ENCODE assay signal across 8 cellular contexts in genomic region chr1:150362721-150363425, GRCh38. TPM values are rescaled to one million over a fixed set of nuclear protein-coding genes. Genes with fewer than 3 reads are reported as not detected.
DNase-seq lines count a peak whose midpoint lies in the region; ATAC-seq, FAIRE-seq and TF ChIP-seq lines count a peak whose summit lies in the region.

No MANE protein-coding gene starts in this region.

- peaks cover 11% of the 10 kb centered on the region for H3K36me3 Mint-ChIP-seq in activated T-helper 1 cell treated with anti-CD3 and anti-CD28 coated beads, Interleukin-12 subunit alpha, Interleukin-12 subunit beta, Interleukin-2, Interleukin-4 antibody, amounts not matched to agents 30 ng/mL and 10 ng/mL and 1 ng/mL, durations not matched to agents 14 hours and 24 hours and 36 hours (ENCODE audit: low read depth)
- peaks cover 40% of the 10 kb centered on the region for H3K36me3 Mint-ChIP-seq in stimulated activated effector memory CD8-positive, alpha-beta T cell treated with anti-CD3 and anti-CD28 coated beads, Interleukin-12 subunit alpha, Interleukin-12 subunit beta, amount 100 ng/mL, for 72 hours

- ATAC-seq in stimulated activated effector memory CD8-positive, alpha-beta T cell treated with anti-CD3 and anti-CD28 coated beads, Interleukin-12 subunit alpha, Interleukin-12 subunit beta, amount 100 ng/mL, for 72 hours: no peak

- H3K4me1 Mint-ChIP-seq in activated T-helper 1 cell treated with anti-CD3 and anti-CD28 coated beads, Interleukin-12 subunit alpha, Interleukin-12 subunit beta, Interleukin-2, Interleukin-4 antibody, amounts not matched to agents 30 ng/mL and 10 ng/mL and 1 ng/mL, durations not matched to agents 14 hours and 24 hours and 36 hours (ENCODE audit: low read depth): peaks cover 39% of the 10 kb centered on the region
- peaks cover 18% of the 10 kb centered on the region for H3K4me1 Mint-ChIP-seq in stimulated activated effector memory CD8-positive, alpha-beta T cell treated with anti-CD3 and anti-CD28 coated beads, Interleukin-12 subunit alpha, Interleukin-12 subunit beta, amount 100 ng/mL, for 72 hours

- H3K9me3 Mint-ChIP-seq in activated T-helper 1 cell treated with anti-CD3 and anti-CD28 coated beads, Interleukin-12 subunit alpha, Interleukin-12 subunit beta, Interleukin-2, Interleukin-4 antibody, amounts not matched to agents 30 ng/mL and 10 ng/mL and 1 ng/mL, durations not matched to agents 14 hours and 24 hours and 36 hours: no peaks in the 10 kb centered on the region
- no peaks in the 10 kb centered on the region for H3K9me3 Mint-ChIP-seq in stimulated activated effector memory CD8-positive, alpha-beta T cell treated with anti-CD3 and anti-CD28 coated beads, Interleukin-12 subunit alpha, Interleukin-12 subunit beta, amount 100 ng/mL, for 72 hours

- no peaks in the 10 kb centered on the region for H3K9me3 ChIP-seq in kidney (ENCODE audit: control insufficient read depth in 1 of 2, low read length in 2 of 2)

- intact Hi-C loops in activated T-helper 1 cell treated with anti-CD3 and anti-CD28 coated beads, Interleukin-12 subunit alpha, Interleukin-12 subunit beta, Interleukin-2, Interleukin-4 antibody, amounts not matched to agents 30 ng/mL and 10 ng/mL and 1 ng/mL, durations not matched to agents 14 hours and 24 hours and 36 hours (cut with micrococcal nuclease): loop anchor here (1.0 to 5.0 kb wide), 2 partner anchors 264 to 513 kb away; partner anchors contain the start of genes ARNT and ENSA
- intact Hi-C loops in kidney (cut with DNase I): no loop called here

- no peak for FAIRE-seq in kidney (lab: Jason Lieb, UNC)

- peak overlapping the region; percentile 83 to 90 for H3K4me3 ChIP-seq in kidney (ENCODE audit: low read length in 2 of 2)

- H3K27ac ChIP-seq in kidney (ENCODE audit: low read depth in 2 of 2, low read length in 2 of 2): peak overlapping the region; percentile 96 to 99

- peak overlapping the region; percentile 99 for H3K4me3 Mint-ChIP-seq in activated T-helper 1 cell treated with anti-CD3 and anti-CD28 coated beads, Interleukin-12 subunit alpha, Interleukin-12 subunit beta, Interleukin-2, Interleukin-4 antibody, amounts not matched to agents 30 ng/mL and 10 ng/mL and 1 ng/mL, durations not matched to agents 14 hours and 24 hours and 36 hours
- H3K4me3 Mint-ChIP-seq in stimulated activated effector memory CD8-positive, alpha-beta T cell treated with anti-CD3 and anti-CD28 coated beads, Interleukin-12 subunit alpha, Interleukin-12 subunit beta, amount 100 ng/mL, for 72 hours: peak overlapping the region; percentile 92

- no peaks in the 10 kb centered on the region for H3K36me3 ChIP-seq in kidney (ENCODE audit: control insufficient read depth in 1 of 2, insufficient read depth in 2 of 2, low read length in 2 of 2)

- peaks cover 0 to 3% of the 10 kb centered on the region in 2 donors for H3K4me1 ChIP-seq in kidney (ENCODE audit: control insufficient read depth in 1 of 2, insufficient read depth in 1 of 2, low read depth in 1 of 2, low read length in 2 of 2)

- DNase-seq in DMS153 (lab: John Stamatoyannopoulos, UW) (peak; percentile 64), NCI-H1092 (lab: John Stamatoyannopoulos, UW) (peak; percentile 38), kidney (no peak), NAMALWA (ENCODE audit: low spot score) (no peak), OCI-M2 (lab: John Stamatoyannopoulos, UW; ENCODE audit: unreplicated experiment) (no peak), GM19240 (ENCODE audit: insufficient read length, low spot score) (no peak)
- no peak for DNase-seq in activated T-helper 1 cell treated with anti-CD3 and anti-CD28 coated beads, Interleukin-12 subunit alpha, Interleukin-12 subunit beta, Interleukin-2, Interleukin-4 antibody, amounts not matched to agents 30 ng/mL and 10 ng/mL and 1 ng/mL, durations not matched to agents 14 hours and 24 hours and 36 hours (ENCODE audit: low spot score)
- no peak for DNase-seq in stimulated activated effector memory CD8-positive, alpha-beta T cell treated with anti-CD3 and anti-CD28 coated beads, Interleukin-12 subunit alpha, Interleukin-12 subunit beta, amount 100 ng/mL, for 72 hours (ENCODE audit: low spot score in 2 of 2)

- H3K27ac Mint-ChIP-seq in activated T-helper 1 cell treated with anti-CD3 and anti-CD28 coated beads, Interleukin-12 subunit alpha, Interleukin-12 subunit beta, Interleukin-2, Interleukin-4 antibody, amounts not matched to agents 30 ng/mL and 10 ng/mL and 1 ng/mL, durations not matched to agents 14 hours and 24 hours and 36 hours: peak overlapping the region; percentile 97
- peak overlapping the region; percentile 99 for H3K27ac Mint-ChIP-seq in stimulated activated effector memory CD8-positive, alpha-beta T cell treated with anti-CD3 and anti-CD28 coated beads, Interleukin-12 subunit alpha, Interleukin-12 subunit beta, amount 100 ng/mL, for 72 hours

- H3K9ac ChIP-seq in kidney (ENCODE audit: low read length in 2 of 2): peak overlapping the region; percentile 4 to 95

- no peak for TF ChIP-seq CTCF in kidney (IDR thresholded peaks at IDR 0.05; ENCODE audit: borderline replicate concordance, extremely low read depth, insufficient read depth)

- no peaks in the 10 kb centered on the region for H3K27me3 Mint-ChIP-seq in activated T-helper 1 cell treated with anti-CD3 and anti-CD28 coated beads, Interleukin-12 subunit alpha, Interleukin-12 subunit beta, Interleukin-2, Interleukin-4 antibody, amounts not matched to agents 30 ng/mL and 10 ng/mL and 1 ng/mL, durations not matched to agents 14 hours and 24 hours and 36 hours (ENCODE audit: insufficient read depth)

RNA-seq across cellular contexts. Expression of gene RPRD2, which starts 1.1 kb away (rescaled TPM):
- 24.4 and 24.7 TPM in 2 replicates for total RNA-seq in activated T-helper 1 cell treated with anti-CD3 and anti-CD28 coated beads, Interleukin-12 subunit alpha, Interleukin-12 subunit beta, Interleukin-2, Interleukin-4 antibody, amounts not matched to agents 30 ng/mL and 10 ng/mL and 1 ng/mL, durations not matched to agents 14 hours and 24 hours and 36 hours
- 40.4 TPM for total RNA-seq in kidney
- polyA plus RNA-seq in kidney (ENCODE audit: insufficient read depth, low read depth, low replicate concordance): 9.1 TPM

RNA-seq across cellular contexts. Expression of gene PRPF3, which starts 41.5 kb away (rescaled TPM):
- total RNA-seq in activated T-helper 1 cell treated with anti-CD3 and anti-CD28 coated beads, Interleukin-12 subunit alpha, Interleukin-12 subunit beta, Interleukin-2, Interleukin-4 antibody, amounts not matched to agents 30 ng/mL and 10 ng/mL and 1 ng/mL, durations not matched to agents 14 hours and 24 hours and 36 hours: 92.7 and 98.5 TPM in 2 replicates
- 62.3 TPM for total RNA-seq in kidney
- polyA plus RNA-seq in kidney (ENCODE audit: insufficient read depth, low read depth, low replicate concordance): 24.0 TPM

Comparison
In these comparisons a context has a peak if more than half of its experiments do, and no peak if none do; other contexts are left out.
1. DNase-seq: peak in DMS153 (single experiment) and NCI-H1092 (single experiment); none in activated T-helper 1 cell treated with anti-CD3 and anti-CD28 coated beads, Interleukin-12 subunit alpha, Interleukin-12 subunit beta, Interleukin-2, Interleukin-4 antibody, amounts not matched to agents 30 ng/mL and 10 ng/mL and 1 ng/mL, durations not matched to agents 14 hours and 24 hours and 36 hours (single experiment), kidney (single experiment), stimulated activated effector memory CD8-positive, alpha-beta T cell treated with anti-CD3 and anti-CD28 coated beads, Interleukin-12 subunit alpha, Interleukin-12 subunit beta, amount 100 ng/mL, for 72 hours (0 of 2), NAMALWA (single experiment), OCI-M2 (single experiment) and GM19240 (single experiment).